ENCODE assay signal across 5 cellular contexts in genomic region chr1:52820830-52821229, GRCh38. TPM values are rescaled to one million over a fixed set of nuclear protein-coding genes. Genes with fewer than 3 reads are reported as not detected.
"Had no signal": no experiment of that assay in that cellular context is flagged by ENCODE, and none has a peak within 500 bp of the region (broad histone marks: within the 10 kb centered on the region; RNA-seq: fewer than 3 reads in every experiment).

No MANE protein-coding gene starts in this region.

RNA-seq across cellular contexts. Expression of gene ZYG11A, which starts 21.7 kb away (rescaled TPM):
- total RNA-seq: esophagus muscularis mucosa, gastrocnemius medialis, gastroesophageal sphincter had no signal
- polyA plus RNA-seq: heart left ventricle, heart right ventricle had no signal
